ENCODE assay signal across 1 cellular context in the genomic region with DNA sequence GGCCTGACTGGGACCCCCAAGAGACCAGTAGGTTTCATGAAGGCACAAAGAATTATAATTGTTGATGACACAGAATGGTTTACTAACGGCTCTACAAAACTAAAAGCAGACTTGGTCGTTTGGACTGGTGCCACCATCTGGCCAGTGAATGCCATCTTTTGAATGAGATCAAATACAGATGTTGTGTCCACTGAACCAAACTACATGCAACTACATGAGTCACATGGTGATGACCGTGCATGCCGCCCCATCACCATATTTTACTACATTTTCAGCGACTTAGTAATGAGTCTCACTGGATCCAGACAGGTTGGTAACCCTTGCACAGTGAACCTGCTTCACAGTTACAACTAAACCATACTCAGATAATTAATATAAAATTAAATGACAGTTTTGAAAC.
TF ChIP-seq lines count a peak whose summit lies in the region.

No MANE protein-coding gene starts in this region.

TF ChIP-seq in GM23338, 12 proteins besides CTCF, POLR2A, EP300 and RAD21:
- TF ChIP-seq, protein P1, sequence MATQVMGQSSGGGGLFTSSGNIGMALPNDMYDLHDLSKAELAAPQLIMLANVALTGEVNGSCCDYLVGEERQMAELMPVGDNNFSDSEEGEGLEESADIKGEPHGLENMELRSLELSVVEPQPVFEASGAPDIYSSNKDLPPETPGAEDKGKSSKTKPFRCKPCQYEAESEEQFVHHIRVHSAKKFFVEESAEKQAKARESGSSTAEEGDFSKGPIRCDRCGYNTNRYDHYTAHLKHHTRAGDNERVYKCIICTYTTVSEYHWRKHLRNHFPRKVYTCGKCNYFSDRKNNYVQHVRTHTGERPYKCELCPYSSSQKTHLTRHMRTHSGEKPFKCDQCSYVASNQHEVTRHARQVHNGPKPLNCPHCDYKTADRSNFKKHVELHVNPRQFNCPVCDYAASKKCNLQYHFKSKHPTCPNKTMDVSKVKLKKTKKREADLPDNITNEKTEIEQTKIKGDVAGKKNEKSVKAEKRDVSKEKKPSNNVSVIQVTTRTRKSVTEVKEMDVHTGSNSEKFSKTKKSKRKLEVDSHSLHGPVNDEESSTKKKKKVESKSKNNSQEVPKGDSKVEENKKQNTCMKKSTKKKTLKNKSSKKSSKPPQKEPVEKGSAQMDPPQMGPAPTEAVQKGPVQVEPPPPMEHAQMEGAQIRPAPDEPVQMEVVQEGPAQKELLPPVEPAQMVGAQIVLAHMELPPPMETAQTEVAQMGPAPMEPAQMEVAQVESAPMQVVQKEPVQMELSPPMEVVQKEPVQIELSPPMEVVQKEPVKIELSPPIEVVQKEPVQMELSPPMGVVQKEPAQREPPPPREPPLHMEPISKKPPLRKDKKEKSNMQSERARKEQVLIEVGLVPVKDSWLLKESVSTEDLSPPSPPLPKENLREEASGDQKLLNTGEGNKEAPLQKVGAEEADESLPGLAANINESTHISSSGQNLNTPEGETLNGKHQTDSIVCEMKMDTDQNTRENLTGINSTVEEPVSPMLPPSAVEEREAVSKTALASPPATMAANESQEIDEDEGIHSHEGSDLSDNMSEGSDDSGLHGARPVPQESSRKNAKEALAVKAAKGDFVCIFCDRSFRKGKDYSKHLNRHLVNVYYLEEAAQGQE (IDR thresholded peaks at IDR 0.05; ENCODE audit: unreplicated experiment) = no peak
- TF ChIP-seq, protein P2, sequence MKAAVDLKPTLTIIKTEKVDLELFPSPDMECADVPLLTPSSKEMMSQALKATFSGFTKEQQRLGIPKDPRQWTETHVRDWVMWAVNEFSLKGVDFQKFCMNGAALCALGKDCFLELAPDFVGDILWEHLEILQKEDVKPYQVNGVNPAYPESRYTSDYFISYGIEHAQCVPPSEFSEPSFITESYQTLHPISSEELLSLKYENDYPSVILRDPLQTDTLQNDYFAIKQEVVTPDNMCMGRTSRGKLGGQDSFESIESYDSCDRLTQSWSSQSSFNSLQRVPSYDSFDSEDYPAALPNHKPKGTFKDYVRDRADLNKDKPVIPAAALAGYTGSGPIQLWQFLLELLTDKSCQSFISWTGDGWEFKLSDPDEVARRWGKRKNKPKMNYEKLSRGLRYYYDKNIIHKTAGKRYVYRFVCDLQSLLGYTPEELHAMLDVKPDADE (IDR thresholded peaks at IDR 0.05) = no peak
- TF ChIP-seq, protein P3, sequence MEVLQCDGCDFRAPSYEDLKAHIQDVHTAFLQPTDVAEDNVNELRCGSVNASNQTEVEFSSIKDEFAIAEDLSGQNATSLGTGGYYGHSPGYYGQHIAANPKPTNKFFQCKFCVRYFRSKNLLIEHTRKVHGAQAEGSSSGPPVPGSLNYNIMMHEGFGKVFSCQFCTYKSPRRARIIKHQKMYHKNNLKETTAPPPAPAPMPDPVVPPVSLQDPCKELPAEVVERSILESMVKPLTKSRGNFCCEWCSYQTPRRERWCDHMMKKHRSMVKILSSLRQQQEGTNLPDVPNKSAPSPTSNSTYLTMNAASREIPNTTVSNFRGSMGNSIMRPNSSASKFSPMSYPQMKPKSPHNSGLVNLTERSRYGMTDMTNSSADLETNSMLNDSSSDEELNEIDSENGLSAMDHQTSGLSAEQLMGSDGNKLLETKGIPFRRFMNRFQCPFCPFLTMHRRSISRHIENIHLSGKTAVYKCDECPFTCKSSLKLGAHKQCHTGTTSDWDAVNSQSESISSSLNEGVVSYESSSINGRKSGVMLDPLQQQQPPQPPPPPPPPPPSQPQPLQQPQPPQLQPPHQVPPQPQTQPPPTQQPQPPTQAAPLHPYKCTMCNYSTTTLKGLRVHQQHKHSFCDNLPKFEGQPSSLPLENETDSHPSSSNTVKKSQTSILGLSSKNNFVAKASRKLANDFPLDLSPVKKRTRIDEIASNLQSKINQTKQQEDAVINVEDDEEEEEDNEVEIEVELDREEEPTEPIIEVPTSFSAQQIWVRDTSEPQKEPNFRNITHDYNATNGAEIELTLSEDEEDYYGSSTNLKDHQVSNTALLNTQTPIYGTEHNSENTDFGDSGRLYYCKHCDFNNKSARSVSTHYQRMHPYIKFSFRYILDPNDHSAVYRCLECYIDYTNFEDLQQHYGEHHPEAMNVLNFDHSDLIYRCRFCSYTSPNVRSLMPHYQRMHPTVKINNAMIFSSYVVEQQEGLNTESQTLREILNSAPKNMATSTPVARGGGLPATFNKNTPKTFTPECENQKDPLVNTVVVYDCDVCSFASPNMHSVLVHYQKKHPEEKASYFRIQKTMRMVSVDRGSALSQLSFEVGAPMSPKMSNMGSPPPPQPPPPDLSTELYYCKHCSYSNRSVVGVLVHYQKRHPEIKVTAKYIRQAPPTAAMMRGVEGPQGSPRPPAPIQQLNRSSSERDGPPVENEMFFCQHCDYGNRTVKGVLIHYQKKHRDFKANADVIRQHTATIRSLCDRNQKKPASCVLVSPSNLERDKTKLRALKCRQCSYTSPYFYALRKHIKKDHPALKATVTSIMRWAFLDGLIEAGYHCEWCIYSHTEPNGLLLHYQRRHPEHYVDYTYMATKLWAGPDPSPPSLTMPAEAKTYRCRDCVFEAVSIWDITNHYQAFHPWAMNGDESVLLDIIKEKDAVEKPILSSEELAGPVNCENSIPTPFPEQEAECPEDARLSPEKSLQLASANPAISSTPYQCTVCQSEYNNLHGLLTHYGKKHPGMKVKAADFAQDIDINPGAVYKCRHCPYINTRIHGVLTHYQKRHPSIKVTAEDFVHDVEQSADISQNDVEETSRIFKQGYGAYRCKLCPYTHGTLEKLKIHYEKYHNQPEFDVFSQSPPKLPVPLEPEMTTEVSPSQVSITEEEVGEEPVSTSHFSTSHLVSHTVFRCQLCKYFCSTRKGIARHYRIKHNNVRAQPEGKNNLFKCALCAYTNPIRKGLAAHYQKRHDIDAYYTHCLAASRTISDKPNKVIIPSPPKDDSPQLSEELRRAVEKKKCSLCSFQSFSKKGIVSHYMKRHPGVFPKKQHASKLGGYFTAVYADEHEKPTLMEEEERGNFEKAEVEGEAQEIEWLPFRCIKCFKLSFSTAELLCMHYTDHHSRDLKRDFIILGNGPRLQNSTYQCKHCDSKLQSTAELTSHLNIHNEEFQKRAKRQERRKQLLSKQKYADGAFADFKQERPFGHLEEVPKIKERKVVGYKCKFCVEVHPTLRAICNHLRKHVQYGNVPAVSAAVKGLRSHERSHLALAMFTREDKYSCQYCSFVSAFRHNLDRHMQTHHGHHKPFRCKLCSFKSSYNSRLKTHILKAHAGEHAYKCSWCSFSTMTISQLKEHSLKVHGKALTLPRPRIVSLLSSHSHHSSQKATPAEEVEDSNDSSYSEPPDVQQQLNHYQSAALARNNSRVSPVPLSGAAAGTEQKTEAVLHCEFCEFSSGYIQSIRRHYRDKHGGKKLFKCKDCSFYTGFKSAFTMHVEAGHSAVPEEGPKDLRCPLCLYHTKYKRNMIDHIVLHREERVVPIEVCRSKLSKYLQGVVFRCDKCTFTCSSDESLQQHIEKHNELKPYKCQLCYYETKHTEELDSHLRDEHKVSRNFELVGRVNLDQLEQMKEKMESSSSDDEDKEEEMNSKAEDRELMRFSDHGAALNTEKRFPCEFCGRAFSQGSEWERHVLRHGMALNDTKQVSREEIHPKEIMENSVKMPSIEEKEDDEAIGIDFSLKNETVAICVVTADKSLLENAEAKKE (CRISPR knock-in tag; IDR thresholded peaks at IDR 0.05) = no peak
- no peak for TF ChIP-seq CREB1 (CRISPR knock-in tag; IDR thresholded peaks at IDR 0.05; ENCODE audit: low read depth)
- no peak for TF ChIP-seq STAT1 (IDR thresholded peaks at IDR 0.05; ENCODE audit: unreplicated experiment)
- no peak for TF ChIP-seq ZNF331 (CRISPR knock-in tag; IDR thresholded peaks at IDR 0.05; ENCODE audit: low read depth)
